Comparison of ENCODE assay signal across 28 cellular contexts in the genomic region with DNA sequence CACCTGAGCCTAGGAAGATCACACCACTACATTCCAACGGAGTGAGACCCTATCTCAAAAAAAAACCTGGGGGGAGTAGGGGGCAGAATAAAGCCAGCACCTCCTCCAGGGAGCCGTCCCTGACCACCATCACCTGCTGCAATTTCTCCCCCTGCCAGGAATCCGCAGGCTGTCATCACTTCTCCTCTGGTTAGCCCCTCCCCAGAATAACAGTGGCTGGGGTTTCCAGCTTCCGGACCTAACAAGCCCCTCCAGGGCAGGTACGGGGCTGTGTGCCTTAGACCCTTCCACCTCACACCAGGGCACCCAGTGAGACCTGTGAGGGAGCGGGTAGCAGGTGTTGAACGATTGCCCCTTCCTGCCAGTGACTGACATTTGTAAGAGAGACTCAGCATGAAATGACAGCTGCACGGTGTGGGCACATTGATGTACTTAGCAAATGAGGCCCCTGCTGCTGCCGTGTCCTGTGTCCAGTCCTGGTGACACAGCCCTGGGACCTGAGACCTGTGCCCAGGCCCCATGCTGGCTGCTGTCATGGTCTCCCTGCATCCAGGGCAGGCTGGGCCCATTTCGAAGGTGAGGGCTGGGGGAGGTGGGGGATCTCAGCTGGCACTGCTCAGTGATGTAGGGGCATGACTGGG.
"Had no signal": no experiment of that assay in that cellular context is flagged by ENCODE, and none has a peak within 500 bp of the region (broad histone marks: within the 10 kb centered on the region; RNA-seq: fewer than 3 reads in every experiment).

No MANE protein-coding gene starts in this region.

- H3K9me3 ChIP-seq: esophagus squamous epithelium, heart right ventricle, left lung, pancreas, prostate gland, sigmoid colon, tibial nerve had no signal

- H3K27ac ChIP-seq: brain microvascular endothelial cell, esophagus squamous epithelium, heart right ventricle, left lung, pancreas, prostate gland, sigmoid colon, tibial nerve had no signal

- H3K4me3 ChIP-seq: esophagus squamous epithelium, heart right ventricle, left lung, lung, pancreas, prostate gland, sigmoid colon, smooth muscle cell, tibial nerve had no signal

- ATAC-seq: pancreas had no signal

- DNase-seq: activated CD4-positive, alpha-beta memory T cell treated with anti-CD3 and anti-CD28 coated beads for 36 hours; activated CD4-positive, alpha-beta T cell treated with anti-CD3 and anti-CD28 coated beads, Interleukin-2, amount 10 ng/mL, durations not matched to agents 24 days and 14 days; activated CD4-positive, CD25-positive, alpha-beta regulatory T cell treated with anti-CD3 and anti-CD28 coated beads, Interleukin-2, amount 50 U/mL, for 72 hours; activated CD8-positive, alpha-beta memory T cell treated with anti-CD3 and anti-CD28 coated beads, Interleukin-2, amount 50 U/mL, for 4 hours; activated effector memory CD4-positive, alpha-beta T cell treated with anti-CD3 and anti-CD28 coated beads, Interleukin-2, amount 50 U/mL, for 16 hours; activated naive CD4-positive, alpha-beta T cell treated with anti-CD3 and anti-CD28 coated beads for 36 hours; activated naive CD8-positive, alpha-beta T cell treated with anti-CD3 and anti-CD28 coated beads, Interleukin-2, amount 10 ng/mL, durations not matched to agents 7 days and 5 days; activated T-cell treated with anti-CD3 and anti-CD28 coated beads, Interleukin-2, amount 50 U/mL, for 1 hour; brain microvascular endothelial cell; endodermal cell; esophagus squamous epithelium; foreskin melanocyte; heart right ventricle; naive B cell; nephron progenitor cell; retina; sigmoid colon; stimulated activated CD4-positive, alpha-beta T cell treated with anti-CD3 and anti-CD28 coated beads, Interleukin-15, amount 100 ng/mL, for 24 hours; stimulated activated CD4-positive, alpha-beta T cell treated with anti-CD3 and anti-CD28 coated beads, Interleukin-2, amount 100 ng/mL, for 24 hours; stimulated activated naive CD4-positive, alpha-beta T cell; SW 1271; T1000 had no signal

- H3K4me1 ChIP-seq: esophagus squamous epithelium, pancreas, prostate gland, sigmoid colon, tibial nerve had no signal

- H3K27me3 ChIP-seq: brain microvascular endothelial cell, left lung, pancreas, tibial nerve had no signal

- H3K36me3 ChIP-seq: brain microvascular endothelial cell, esophagus squamous epithelium, heart right ventricle, left lung, pancreas, prostate gland, sigmoid colon, tibial nerve had no signal
